Comparison of ENCODE assay signal across 8 cellular contexts in genomic region chr20:3890410-3890751, GRCh38. TPM values are rescaled to one million over a fixed set of nuclear protein-coding genes. Genes with fewer than 3 reads are reported as not detected.
DNase-seq lines count a peak whose midpoint lies in the region; ATAC-seq and TF ChIP-seq lines count a peak whose summit lies in the region.

No MANE protein-coding gene starts in this region.

- no peak for ATAC-seq in body of pancreas
- no peak for ATAC-seq in right lobe of liver
- no peak for ATAC-seq in upper lobe of left lung (ENCODE audit: low FRiP score in 2 of 2)

- DNase-seq in EL (peak; percentile 46), MV-4-11 (lab: John Stamatoyannopoulos, UW) (peak; percentile 24), body of pancreas (no peak), right lobe of liver (peak in 1 of 3 donors; percentile 27), upper lobe of left lung (no peak), OCI-M2 (lab: John Stamatoyannopoulos, UW; ENCODE audit: unreplicated experiment) (no peak), DMS114 treated with DMSO at 0.1 percent for 48 hours (lab: John Stamatoyannopoulos, UW; ENCODE audit: unreplicated experiment) (no peak)
- DNase-seq in stimulated activated CD4-positive, alpha-beta T cell treated with anti-CD3 and anti-CD28 coated beads, Interleukin-4, amount 100 ng/mL, for 1 hour: no peak

- H3K36me3 ChIP-seq in body of pancreas (replicated peaks in 1 of 2; ENCODE audit: insufficient read depth in 1 of 2, low read depth in 2 of 2) (no peaks in the 10 kb centered on the region), right lobe of liver (no peaks in the 10 kb centered on the region), upper lobe of left lung (no peaks in the 10 kb centered on the region)

- H3K9me3 ChIP-seq in body of pancreas (no peaks in the 10 kb centered on the region), right lobe of liver (no peaks in the 10 kb centered on the region), upper lobe of left lung (no peaks in the 10 kb centered on the region)

- H3K27me3 ChIP-seq in body of pancreas (no peaks in the 10 kb centered on the region), right lobe of liver (no peaks in the 10 kb centered on the region), upper lobe of left lung (no peaks in the 10 kb centered on the region)

- intact Hi-C loops in body of pancreas (cut with DNase I) (no loop called here), right lobe of liver (cut with DNase I) (no loop called here)

- H3K4me1 ChIP-seq in body of pancreas (peaks cover 53% of the 10 kb centered on the region), right lobe of liver (peaks cover 0 to 54% (median 15%) of the 10 kb centered on the region in 4 donors), upper lobe of left lung (peaks cover 55 to 68% (median 60%) of the 10 kb centered on the region in 4 donors)

- TF ChIP-seq CTCF in body of pancreas (IDR thresholded peaks at IDR 0.05): no peak
- TF ChIP-seq CTCF in right lobe of liver (IDR thresholded peaks at IDR 0.05): no peak
- no peak for TF ChIP-seq CTCF in upper lobe of left lung (IDR thresholded peaks at IDR 0.05)

- no peak for TF ChIP-seq EP300 in upper lobe of left lung (IDR thresholded peaks at IDR 0.05)

- peak overlapping the region in 3 of 4 donors; percentile 88 to 95 (median 93) for H3K27ac ChIP-seq in body of pancreas
- H3K27ac ChIP-seq in right lobe of liver: peak overlapping the region; percentile 77 to 96 (median 85)
- H3K27ac ChIP-seq in upper lobe of left lung: peak overlapping the region; percentile 96 to 100 (median 100)

- H3K4me3 ChIP-seq in body of pancreas (peak overlapping the region; percentile 88 to 94), right lobe of liver (peak overlapping the region; percentile 75 to 93 (median 91)), upper lobe of left lung (peak overlapping the region; percentile 79 to 100 (median 98))

- 2 to 3% methylated on average over 3 of the region's 3 CpGs for WGBS in body of pancreas, 2 donors
- WGBS in right lobe of liver (ENCODE audit: insufficient coverage, low coverage, low lambda C conversion rate, missing lambda C conversion rate): 0% methylated on average over 3 of the region's 3 CpGs
- WGBS in upper lobe of left lung, 2 donors: 2 to 4% methylated on average over 3 of the region's 3 CpGs

- TF ChIP-seq POLR2A in body of pancreas (IDR thresholded peaks at IDR 0.05): no peak
- TF ChIP-seq POLR2A in right lobe of liver (IDR thresholded peaks at IDR 0.05): no peak
- TF ChIP-seq POLR2A in upper lobe of left lung (IDR thresholded peaks at IDR 0.05): no peak

RNA-seq across cellular contexts. Expression of gene PANK2, which starts 1.2 kb away (rescaled TPM):
- total RNA-seq in body of pancreas (10 to 100 TPM; 17.9 to 21.8 TPM), right lobe of liver (10 to 100 TPM; 13.0 to 17.8 (median 13.8) TPM), upper lobe of left lung (10 to 100 TPM; 34.3 to 58.7 (median 50.4) TPM)

RNA-seq across cellular contexts. Expression of gene MAVS, which starts 43.7 kb away (rescaled TPM):
- total RNA-seq in body of pancreas: 10 to 100 TPM; 21.5 to 24.4 TPM
- 10 to 100 TPM; 10.1 to 20.4 (median 17.0) TPM for total RNA-seq in right lobe of liver
- total RNA-seq in upper lobe of left lung: 10 to 100 TPM; 31.0 to 54.5 (median 39.9) TPM

Comparison
In these comparisons a context has a peak if more than half of its experiments do, and no peak if none do; other contexts are left out.
1. DNase-seq: peak in EL (single experiment) and MV-4-11 (single experiment); none in body of pancreas (0 of 4), upper lobe of left lung (0 of 2), stimulated activated CD4-positive, alpha-beta T cell treated with anti-CD3 and anti-CD28 coated beads, Interleukin-4, amount 100 ng/mL, for 1 hour (single experiment), OCI-M2 (single experiment) and DMS114 treated with DMSO at 0.1 percent for 48 hours (single experiment).
2. Peak in every context shown above with its lines, with median percentiles within 50 percentile points of each other: H3K27ac ChIP-seq and H3K4me3 ChIP-seq.